Comparison of ENCODE assay signal across 38 cellular contexts in the genomic region with DNA sequence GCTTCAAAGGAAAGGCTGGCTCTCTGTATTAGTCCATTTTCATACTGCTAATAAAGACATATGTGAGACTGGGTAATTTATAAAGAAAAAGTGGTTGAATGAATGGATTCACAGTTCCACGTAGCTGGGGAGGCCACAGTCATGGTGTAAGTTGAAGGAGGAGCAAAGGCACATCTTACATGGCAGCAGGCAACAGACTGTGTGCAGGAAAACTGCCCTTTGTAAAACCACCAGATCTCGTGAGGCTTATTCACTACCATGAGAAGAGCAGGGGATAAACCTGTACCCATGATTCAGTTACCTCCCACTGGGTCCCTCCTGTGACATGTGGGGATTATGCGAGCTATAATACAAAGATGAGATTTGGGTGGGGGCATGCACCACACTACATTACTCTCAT.
"Had no signal": no experiment of that assay in that cellular context is flagged by ENCODE, and none has a peak within 500 bp of the region (broad histone marks: within the 10 kb centered on the region; RNA-seq: fewer than 3 reads in every experiment).

No MANE protein-coding gene starts in this region.

- H3K9me3 ChIP-seq: adrenal gland, ascending aorta had no signal

- H3K27me3 Mint-ChIP-seq: activated naive CD4-positive, alpha-beta T cell treated with anti-CD3 and anti-CD28 coated beads, Interleukin-2, amount 10 ng/mL, durations not matched to agents 7 days and 5 days; activated naive CD4-positive, alpha-beta T cell treated with anti-CD3 and anti-CD28 coated beads, Interleukin-2, amount 50 U/mL, for 24 hours; activated naive CD8-positive, alpha-beta T cell; activated naive CD8-positive, alpha-beta T cell treated with anti-CD3 and anti-CD28 coated beads for 36 hours; activated naive CD8-positive, alpha-beta T cell treated with anti-CD3 and anti-CD28 coated beads, Interleukin-2, amount 10 ng/mL, durations not matched to agents 7 days and 5 days; activated naive CD8-positive, alpha-beta T cell treated with anti-CD3 and anti-CD28 coated beads, Interleukin-2, amount 50 U/mL, for 24 hours; activated T-helper 17 cell treated with anti-CD3 and anti-CD28 coated beads, Interleukin-2, amount 50 U/mL, for 72 hours; brain; central memory CD8-positive, alpha-beta T cell had no signal

- H3K4me1 ChIP-seq: adrenal gland, ascending aorta, body of pancreas, breast epithelium had no signal

- H3K4me3 Mint-ChIP-seq: activated naive CD4-positive, alpha-beta T cell treated with anti-CD3 and anti-CD28 coated beads for 36 hours; activated naive CD4-positive, alpha-beta T cell treated with anti-CD3 and anti-CD28 coated beads, Interleukin-2, amount 10 ng/mL, durations not matched to agents 7 days and 5 days; activated naive CD4-positive, alpha-beta T cell treated with anti-CD3 and anti-CD28 coated beads, Interleukin-2, amount 50 U/mL, for 24 hours; activated naive CD8-positive, alpha-beta T cell; activated naive CD8-positive, alpha-beta T cell treated with anti-CD3 and anti-CD28 coated beads for 36 hours; activated naive CD8-positive, alpha-beta T cell treated with anti-CD3 and anti-CD28 coated beads, Interleukin-2, amount 10 ng/mL, durations not matched to agents 7 days and 5 days; activated naive CD8-positive, alpha-beta T cell treated with anti-CD3 and anti-CD28 coated beads, Interleukin-2, amount 50 U/mL, for 24 hours; activated T-cell treated with anti-CD3 and anti-CD28 coated beads, Interleukin-2, amount 50 U/mL, for 4 hours; activated T-cell treated with anti-CD3 and anti-CD28 coated beads, Interleukin-2, amount 50 U/mL, for 72 hours; activated T-helper 1 cell treated with anti-CD3 and anti-CD28 coated beads, Interleukin-12 subunit alpha, Interleukin-12 subunit beta, Interleukin-2, Interleukin-4 antibody, amounts not matched to agents 30 ng/mL and 10 ng/mL and 1 ng/mL, durations not matched to agents 14 hours and 24 hours and 36 hours; activated T-helper 17 cell treated with anti-CD3 and anti-CD28 coated beads, Interleukin-2, amount 50 U/mL, for 72 hours; brain; central memory CD8-positive, alpha-beta T cell had no signal

- DNase-seq: activated effector memory CD4-positive, alpha-beta T cell treated with anti-CD3 and anti-CD28 coated beads, Interleukin-2, amount 50 U/mL, for 16 hours; activated effector memory CD4-positive, alpha-beta T cell treated with Interleukin-2 at 50 U/mL for 16 hours; activated gamma-delta T cell; activated gamma-delta T cell treated with Interleukin-2 at 50 U/mL for 16 hours; activated naive CD4-positive, alpha-beta T cell; activated naive CD4-positive, alpha-beta T cell treated with anti-CD3 and anti-CD28 coated beads for 36 hours; activated naive CD4-positive, alpha-beta T cell treated with anti-CD3 and anti-CD28 coated beads, Interleukin-2, amount 10 ng/mL, durations not matched to agents 7 days and 5 days; activated naive CD4-positive, alpha-beta T cell treated with anti-CD3 and anti-CD28 coated beads, Interleukin-2, amount 50 U/mL, for 16 hours; activated naive CD4-positive, alpha-beta T cell treated with Interleukin-2 at 50 U/mL for 16 hours; activated naive CD8-positive, alpha-beta T cell treated with anti-CD3 and anti-CD28 coated beads for 36 hours; activated naive CD8-positive, alpha-beta T cell treated with anti-CD3 and anti-CD28 coated beads, Interleukin-2, amount 10 ng/mL, durations not matched to agents 7 days and 5 days; activated naive CD8-positive, alpha-beta T cell treated with anti-CD3 and anti-CD28 coated beads, Interleukin-2, amount 50 U/mL, for 24 hours; activated T-cell treated with anti-CD3 and anti-CD28 coated beads, Interleukin-2, amount 50 U/mL, for 4 hours; activated T-cell treated with anti-CD3 and anti-CD28 coated beads, Interleukin-2, amount 50 U/mL, for 48 hours; activated T-cell treated with anti-CD3 and anti-CD28 coated beads, Interleukin-2, amount 50 U/mL, for 72 hours; adrenal gland; amniotic stem cell; amygdala; anterior cingulate cortex; aorta; body of pancreas; brain microvascular endothelial cell; caudate nucleus; central memory CD4-positive, alpha-beta T cell; cerebellar nuclear complex had no signal

- H3K36me3 ChIP-seq: adrenal gland, ascending aorta, brain microvascular endothelial cell, breast epithelium, cardiac muscle cell had no signal

- H3K27me3 ChIP-seq: adrenal gland, ascending aorta, body of pancreas, brain microvascular endothelial cell, breast epithelium, cardiac muscle cell had no signal

- H3K4me1 Mint-ChIP-seq: activated naive CD4-positive, alpha-beta T cell treated with anti-CD3 and anti-CD28 coated beads, Interleukin-2, amount 10 ng/mL, durations not matched to agents 7 days and 5 days; activated naive CD4-positive, alpha-beta T cell treated with anti-CD3 and anti-CD28 coated beads, Interleukin-2, amount 50 U/mL, for 24 hours; activated naive CD8-positive, alpha-beta T cell treated with anti-CD3 and anti-CD28 coated beads for 36 hours; activated naive CD8-positive, alpha-beta T cell treated with anti-CD3 and anti-CD28 coated beads, Interleukin-2, amount 10 ng/mL, durations not matched to agents 7 days and 5 days; activated naive CD8-positive, alpha-beta T cell treated with anti-CD3 and anti-CD28 coated beads, Interleukin-2, amount 50 U/mL, for 24 hours; activated T-helper 17 cell treated with anti-CD3 and anti-CD28 coated beads, Interleukin-2, amount 50 U/mL, for 72 hours; brain; central memory CD8-positive, alpha-beta T cell had no signal

- ATAC-seq: activated naive CD4-positive, alpha-beta T cell treated with anti-CD3 and anti-CD28 coated beads, Interleukin-2, amount 50 U/mL, for 72 hours; activated naive CD8-positive, alpha-beta T cell treated with anti-CD3 and anti-CD28 coated beads, Interleukin-2, amount 50 U/mL, for 24 hours; activated T-cell treated with anti-CD3 and anti-CD28 coated beads, Interleukin-2, amount 50 U/mL, for 4 hours; activated T-cell treated with anti-CD3 and anti-CD28 coated beads, Interleukin-2, amount 50 U/mL, for 72 hours; activated T-helper 17 cell treated with anti-CD3 and anti-CD28 coated beads, Interleukin-2, amount 50 U/mL, for 72 hours; body of pancreas had no signal

- H3K4me3 ChIP-seq: adrenal gland, ascending aorta, body of pancreas, breast epithelium, cardiac muscle cell had no signal

- H3K27ac ChIP-seq: adrenal gland, ascending aorta, body of pancreas, brain microvascular endothelial cell, breast epithelium, cardiac muscle cell had no signal

- FAIRE-seq: astrocyte, bronchial epithelial cell had no signal

- H3K27ac Mint-ChIP-seq: activated naive CD4-positive, alpha-beta T cell treated with anti-CD3 and anti-CD28 coated beads for 36 hours; activated naive CD4-positive, alpha-beta T cell treated with anti-CD3 and anti-CD28 coated beads, Interleukin-2, amount 10 ng/mL, durations not matched to agents 7 days and 5 days; activated naive CD4-positive, alpha-beta T cell treated with anti-CD3 and anti-CD28 coated beads, Interleukin-2, amount 50 U/mL, for 24 hours; activated naive CD4-positive, alpha-beta T cell treated with anti-CD3 and anti-CD28 coated beads, Interleukin-2, amount 50 U/mL, for 72 hours; activated naive CD8-positive, alpha-beta T cell; activated naive CD8-positive, alpha-beta T cell treated with anti-CD3 and anti-CD28 coated beads for 36 hours; activated naive CD8-positive, alpha-beta T cell treated with anti-CD3 and anti-CD28 coated beads, Interleukin-2, amount 10 ng/mL, durations not matched to agents 7 days and 5 days; activated naive CD8-positive, alpha-beta T cell treated with anti-CD3 and anti-CD28 coated beads, Interleukin-2, amount 50 U/mL, for 24 hours; activated T-cell treated with anti-CD3 and anti-CD28 coated beads, Interleukin-2, amount 50 U/mL, for 72 hours; activated T-helper 1 cell treated with anti-CD3 and anti-CD28 coated beads, Interleukin-12 subunit alpha, Interleukin-12 subunit beta, Interleukin-2, Interleukin-4 antibody, amounts not matched to agents 30 ng/mL and 10 ng/mL and 1 ng/mL, durations not matched to agents 14 hours and 24 hours and 36 hours; activated T-helper 17 cell treated with anti-CD3 and anti-CD28 coated beads, Interleukin-2, amount 50 U/mL, for 72 hours; activated T-helper 2 cell treated with anti-CD3 and anti-CD28 coated beads, Interferon-gamma antibody, Interleukin-2, Interleukin-4, amounts not matched to agents 10 μg/mL and 5 μg/mL and 100 μg/mL, durations not matched to agents 14 hours and 24 hours and 36 hours; brain had no signal

- H3K36me3 Mint-ChIP-seq: activated naive CD4-positive, alpha-beta T cell treated with anti-CD3 and anti-CD28 coated beads, Interleukin-2, amount 10 ng/mL, durations not matched to agents 7 days and 5 days; activated naive CD4-positive, alpha-beta T cell treated with anti-CD3 and anti-CD28 coated beads, Interleukin-2, amount 50 U/mL, for 24 hours; activated naive CD8-positive, alpha-beta T cell; activated naive CD8-positive, alpha-beta T cell treated with anti-CD3 and anti-CD28 coated beads for 36 hours; activated naive CD8-positive, alpha-beta T cell treated with anti-CD3 and anti-CD28 coated beads, Interleukin-2, amount 10 ng/mL, durations not matched to agents 7 days and 5 days; brain had no signal
